8 cellular contexts compared by ENCODE assay signal in genomic region chr15:70096975-70097336, GRCh38. TPM values are rescaled to one million over a fixed set of nuclear protein-coding genes. Genes with fewer than 3 reads are reported as not detected.
A peak's percentile ranks its signal among the peaks of the same experiment; 100 is the strongest.
DNase-seq lines count a peak whose midpoint lies in the region; ATAC-seq and TF ChIP-seq lines count a peak whose summit lies in the region.

No MANE protein-coding gene starts in this region.

- no peak for ATAC-seq in natural killer cell
- no peak for ATAC-seq in GM18907 (IDR thresholded peaks at IDR 0.05; ENCODE audit: unreplicated experiment)
- ATAC-seq in HG03571 (IDR thresholded peaks at IDR 0.05; ENCODE audit: unreplicated experiment) = no peak
- no peak for ATAC-seq in HG03565 (IDR thresholded peaks at IDR 0.05; ENCODE audit: unreplicated experiment)

- H3K36me3 Mint-ChIP-seq in natural killer cell = no peaks in the 10 kb centered on the region

- H3K27ac ChIP-seq in KOPT-K1 (ENCODE audit: low read depth, low read length, poor library complexity, severe bottlenecking) = peak overlapping the region; percentile 90

- H3K9me3 Mint-ChIP-seq in natural killer cell = no peaks in the 10 kb centered on the region

- DNase-seq in BE2C = no peak
- no peak for DNase-seq in choroid plexus epithelial cell (ENCODE audit: low read depth)
- DNase-seq in natural killer cell = peak; percentile 29
- DNase-seq in activated CD4-positive, alpha-beta T cell treated with anti-CD3 and anti-CD28 coated beads, Interleukin-2, amount 50 U/mL, for 4 hours = no peak

- H3K4me1 ChIP-seq in BE2C = peaks cover 31% of the 10 kb centered on the region

- H3K4me3 Mint-ChIP-seq in natural killer cell = peak overlapping the region; percentile 91

- H3K27me3 Mint-ChIP-seq in natural killer cell (ENCODE audit: low read depth in 2 of 2) = peaks cover 23 to 32% of the 10 kb centered on the region in 2 donors

- H3K4me3 ChIP-seq in BE2C (ENCODE audit: low read depth, low read length) (peak overlapping the region; percentile 89), choroid plexus epithelial cell (ENCODE audit: low read depth, low read length) (peak overlapping the region; percentile 84)

- TF ChIP-seq CTCF in BE2C (IDR thresholded peaks at IDR 0.05; ENCODE audit: low read depth, low read length) = no peak
- TF ChIP-seq CTCF in choroid plexus epithelial cell (conservative IDR thresholded peaks at IDR 0.05; ENCODE audit: low read depth, low read length) = no peak
- TF ChIP-seq CTCF in natural killer cell (IDR thresholded peaks at IDR 0.05) = no peak

- peaks cover 54 to 70% of the 10 kb centered on the region in 2 donors for H3K4me1 Mint-ChIP-seq in natural killer cell

- H3K9me3 ChIP-seq in BE2C (no peaks in the 10 kb centered on the region), KOPT-K1 (ENCODE audit: insufficient read depth, low read length, poor library complexity, severe bottlenecking) (no peaks in the 10 kb centered on the region)

- peaks cover 5% of the 10 kb centered on the region; the same call in 1 of the 2 replicates for H3K27me3 ChIP-seq in BE2C

- peak overlapping the region; percentile 91 to 100 for H3K27ac Mint-ChIP-seq in natural killer cell

- H3K36me3 ChIP-seq in BE2C (peaks cover 24% of the 10 kb centered on the region), KOPT-K1 (ENCODE audit: insufficient read depth, low read length) (peaks cover 37% of the 10 kb centered on the region)

- intact Hi-C loops in natural killer cell (cut with micrococcal nuclease) = loop anchor here (5.0 to 10.0 kb wide), 4 partner anchors 45 to 668 kb away; partner anchors contain the start of gene UACA

RNA-seq across cellular contexts. Expression of gene TLE3, which starts 0.8 kb away (rescaled TPM):
- polyA plus RNA-seq in BE2C (2012; ENCODE audit: insufficient read depth, insufficient read length, low read depth) = 57.2 TPM
- 10 to 100 TPM; 32.1 to 94.9 (median 36.7) TPM for total RNA-seq in natural killer cell
